In the genomic region with DNA sequence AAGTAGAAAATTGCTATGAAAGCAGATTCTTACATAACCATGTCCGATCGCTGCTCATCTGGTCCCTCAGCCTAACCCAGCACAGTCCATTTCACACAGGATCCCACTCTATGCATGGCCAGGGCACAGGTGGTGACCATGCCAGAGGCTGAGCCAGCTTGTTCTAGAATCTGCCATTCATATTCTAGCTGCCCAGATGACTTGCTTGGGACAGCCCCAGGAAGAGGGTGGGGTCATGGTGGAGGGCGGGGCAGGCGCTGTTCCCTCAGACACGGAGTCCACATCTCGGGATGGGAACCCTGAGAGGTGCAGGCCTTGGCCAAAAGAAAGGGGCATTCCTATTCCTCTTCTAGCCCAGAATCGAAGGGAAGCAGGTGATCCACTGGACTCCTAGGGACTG, we compare ENCODE assay signal across 9 cellular contexts.
"Had no signal": no experiment of that assay in that cellular context is flagged by ENCODE, and none has a peak within 500 bp of the region (broad histone marks: within the 10 kb centered on the region; RNA-seq: fewer than 3 reads in every experiment).

No MANE protein-coding gene starts in this region.

- ATAC-seq: HCT116, HepG2 had no signal

- DNase-seq: GM23248, GOT3, H7, HFFc6 had no signal

- H3K36me3 Mint-ChIP-seq: IgD-negative memory B cell had no signal

- H3K4me1 Mint-ChIP-seq: IgD-negative memory B cell had no signal

- H3K4me1 ChIP-seq: HAP-1 had no signal

- H3K4me3 Mint-ChIP-seq: HFFc6, IgD-negative memory B cell had no signal

- H3K9me3 ChIP-seq: HAP-1 had no signal

- H3K4me3 ChIP-seq: GM23248, HAP-1 had no signal

- H3K27me3 Mint-ChIP-seq: IgD-negative memory B cell had no signal

- H3K27ac Mint-ChIP-seq: HFFc6, IgD-negative memory B cell had no signal

- H3K36me3 ChIP-seq: HAP-1 had no signal

- H3K27ac ChIP-seq: GM23248, HL-60 had no signal
